In genomic region chr17:76685846-76686245, GRCh38 we compare ENCODE assay signal across 20 cellular contexts. TPM values are rescaled to one million over a fixed set of nuclear protein-coding genes. Genes with fewer than 3 reads are reported as not detected.
DNase-seq lines count a peak whose midpoint lies in the region; ATAC-seq and TF ChIP-seq lines count a peak whose summit lies in the region.
"Had no signal": no experiment of that assay in that cellular context is flagged by ENCODE, and none has a peak within 500 bp of the region (broad histone marks: within the 10 kb centered on the region; RNA-seq: fewer than 3 reads in every experiment).

No MANE protein-coding gene starts in this region.

- 25 to 55% (median 49%) methylated on average over 8 of the region's 8 CpGs for WGBS in heart left ventricle, 4 donors
- 71 to 87% methylated on average over 8 of the region's 8 CpGs for WGBS in thyroid gland, 2 donors

- peak in 2 of 4 donors; percentile 9 to 23 for ATAC-seq in heart left ventricle
- ATAC-seq in left lobe of liver = peak; percentile 28
- no peak for ATAC-seq in activated T-cell treated with anti-CD3 and anti-CD28 coated beads, Interleukin-2, amount 50 U/mL, for 72 hours (replicated peaks in 1 of 2)
- ATAC-seq in HG03571 (IDR thresholded peaks at IDR 0.05; ENCODE audit: unreplicated experiment) = no peak

- H3K27ac ChIP-seq in heart left ventricle = peak overlapping the region; percentile 10 to 99 (median 93)
- H3K27ac ChIP-seq in thyroid gland = peak overlapping the region; percentile 88 to 94 (median 93)

- no TSS peak for BruUV-seq in Calu3 (replicated peaks; lab: Mats Ljungman, UMichigan)

- DNase-seq in adipocyte (ENCODE audit: low read depth) (no peak), heart left ventricle (peak in 3 of 5 donors; percentile 61 to 76 (median 66)), left lobe of liver (ENCODE audit: low spot score) (no peak), thyroid gland (no peak), T-helper 2 cell (no peak), Calu3 (no peak)
- DNase-seq in activated T-cell treated with anti-CD3 and anti-CD28 coated beads, Interleukin-2, amount 50 U/mL, for 72 hours = no peak
- DNase-seq: BE2C, DMS 273 treated with DMSO at 0.1 percent for 48 hours, MM.1S, NCI-H1105 treated with DMSO at 0.1 percent for 48 hours, NCI-H187, NCI-H2171, NCI-H446 treated with DMSO at 0.1 percent for 48 hours, NCI-H748 treated with DMSO at 0.1 percent for 48 hours, Peyer's patch, SIG-M5 had no signal

- H3K9me3 Mint-ChIP-seq in activated T-cell treated with anti-CD3 and anti-CD28 coated beads, Interleukin-2, amount 50 U/mL, for 72 hours = no peaks in the 10 kb centered on the region
- H3K9me3 Mint-ChIP-seq in Calu3 (ENCODE audit: low read depth, unreplicated experiment) = no peaks in the 10 kb centered on the region

- peaks cover 7% of the 10 kb centered on the region for H3K4me1 Mint-ChIP-seq in activated T-cell treated with anti-CD3 and anti-CD28 coated beads, Interleukin-2, amount 50 U/mL, for 72 hours (ENCODE audit: low read depth)
- H3K4me1 Mint-ChIP-seq in Calu3 (ENCODE audit: low read depth, unreplicated experiment) = peaks cover 4% of the 10 kb centered on the region

- CTCF ChIA-PET in Calu3 (lab: Charles Lee) = interaction anchor here (1.0 kb wide), 1 partner anchor 15 kb away, joined by 3 read pairs; no protein-coding TSS in a partner anchor

- H3K4me3 ChIP-seq in adipocyte (ENCODE audit: low read length) = no peak overlapping the region
- no peak overlapping the region for H3K4me3 ChIP-seq in heart left ventricle
- no peak overlapping the region for H3K4me3 ChIP-seq in thyroid gland (replicated peaks in 1 of 3)
- H3K4me3 ChIP-seq: Peyer's patch had no signal

- peak in 1 of 12 donors; percentile 8 for TF ChIP-seq CTCF in heart left ventricle (IDR thresholded peaks at IDR 0.05)
- TF ChIP-seq CTCF in thyroid gland (IDR thresholded peaks at IDR 0.05) = no peak
- TF ChIP-seq CTCF in Calu3 (IDR thresholded peaks at IDR 0.05; ENCODE audit: unreplicated experiment) = no peak

- no peak overlapping the region for H3K27ac Mint-ChIP-seq in activated T-cell treated with anti-CD3 and anti-CD28 coated beads, Interleukin-2, amount 50 U/mL, for 72 hours
- H3K27ac Mint-ChIP-seq in Calu3 (ENCODE audit: unreplicated experiment) = no peak overlapping the region

- no peaks in the 10 kb centered on the region for H3K27me3 ChIP-seq in adipocyte (replicated peaks; ENCODE audit: control insufficient read depth, insufficient read depth, low read length)
- H3K27me3 ChIP-seq in heart left ventricle = no peaks in the 10 kb centered on the region
- H3K27me3 ChIP-seq in thyroid gland = no peaks in the 10 kb centered on the region
- H3K27me3 ChIP-seq: BE2C, Peyer's patch had no signal

- H3K9me3 ChIP-seq in adipocyte (ENCODE audit: control insufficient read depth, low read length) = no peaks in the 10 kb centered on the region
- H3K9me3 ChIP-seq in heart left ventricle = no peaks in the 10 kb centered on the region
- H3K9me3 ChIP-seq in thyroid gland = no peaks in the 10 kb centered on the region
- H3K9me3 ChIP-seq: BE2C, Peyer's patch had no signal

- peaks cover 21% of the 10 kb centered on the region for H3K36me3 ChIP-seq in adipocyte (ENCODE audit: control insufficient read depth, insufficient read depth, low read length, severe bottlenecking)
- peaks cover 0 to 42% (median 31%) of the 10 kb centered on the region in 9 donors for H3K36me3 ChIP-seq in heart left ventricle
- H3K36me3 ChIP-seq in thyroid gland = peaks cover 15 to 17% of the 10 kb centered on the region in 2 donors
- H3K36me3 ChIP-seq: Peyer's patch had no signal

- H3K27me3 Mint-ChIP-seq in activated T-cell treated with anti-CD3 and anti-CD28 coated beads, Interleukin-2, amount 50 U/mL, for 72 hours (ENCODE audit: low read depth) = no peaks in the 10 kb centered on the region
- H3K27me3 Mint-ChIP-seq in Calu3 (ENCODE audit: unreplicated experiment) = peaks cover 18% of the 10 kb centered on the region

- TF ChIP-seq POLR2A in heart left ventricle (IDR thresholded peaks at IDR 0.05) = peak in 1 of 2 donors; percentile 11
- no peak for TF ChIP-seq POLR2A in thyroid gland (IDR thresholded peaks at IDR 0.05)

- no peak overlapping the region for H3K4me3 Mint-ChIP-seq in activated T-cell treated with anti-CD3 and anti-CD28 coated beads, Interleukin-2, amount 50 U/mL, for 72 hours
- no peak overlapping the region for H3K4me3 Mint-ChIP-seq in Calu3 (ENCODE audit: low read depth, unreplicated experiment)

- H3K36me3 Mint-ChIP-seq in activated T-cell treated with anti-CD3 and anti-CD28 coated beads, Interleukin-2, amount 50 U/mL, for 72 hours (ENCODE audit: insufficient read depth in 2 of 2) = no peaks in the 10 kb centered on the region
- no peaks in the 10 kb centered on the region for H3K36me3 Mint-ChIP-seq in Calu3 (ENCODE audit: insufficient read depth, unreplicated experiment)

- H3K9ac ChIP-seq in adipocyte (ENCODE audit: low read length) = peak overlapping the region; percentile 31

- H3K4me1 ChIP-seq in adipocyte (ENCODE audit: control insufficient read depth, insufficient read depth, low read length) (peaks cover 59% of the 10 kb centered on the region), heart left ventricle (peaks cover 23 to 100% (median 93%) of the 10 kb centered on the region in 12 donors), thyroid gland (peaks cover 31 to 83% of the 10 kb centered on the region in 2 donors)

- intact Hi-C loops in heart left ventricle (cut with DNase I) (loop anchor here in 1 of 10 donors (10.0 kb wide), 2 partner anchors 49 to 131 kb away; partner anchors contain the start of genes MFSD11 and SRSF2), thyroid gland (cut with DNase I) (loop anchor here (10.0 kb wide), 1 partner anchor 161 kb away; no protein-coding TSS in a partner anchor), Calu3 (cut with micrococcal nuclease; ENCODE audit: unreplicated experiment) (no loop called here)

RNA-seq across cellular contexts. Expression of gene MXRA7, which starts 24.9 kb away (rescaled TPM):
- total RNA-seq in heart left ventricle = 100 to 1,000 TPM; 270 to 539 (median 466) TPM
- 100 to 1,000 TPM; 240 to 245 TPM for polyA plus RNA-seq in heart left ventricle
- 9.3 TPM for total RNA-seq in left lobe of liver
- 100 to 1,000 TPM; 362 to 576 (median 421) TPM for total RNA-seq in thyroid gland
- total RNA-seq in activated T-cell treated with anti-CD3 and anti-CD28 coated beads, Interleukin-2, amount 50 U/mL, for 72 hours = 10 to 100 TPM; 17.4 to 21.8 TPM
- total RNA-seq in Calu3 (2022) = 6.5 and 9.9 TPM in 2 replicates

RNA-seq across cellular contexts. Expression of gene JMJD6, which starts 40.6 kb away (rescaled TPM):
- 10 to 100 TPM; 32.4 to 67.0 (median 39.1) TPM for total RNA-seq in heart left ventricle
- polyA plus RNA-seq in heart left ventricle = 10 to 100 TPM; 30.1 to 75.6 TPM
- 11.3 TPM for total RNA-seq in left lobe of liver
- total RNA-seq in thyroid gland = 10 to 100 TPM; 12.2 to 24.2 (median 20.7) TPM
- 10 to 100 TPM; 56.5 to 67.2 TPM for total RNA-seq in activated T-cell treated with anti-CD3 and anti-CD28 coated beads, Interleukin-2, amount 50 U/mL, for 72 hours
- total RNA-seq in Calu3 (2022) = 60.8 and 62.1 TPM in 2 replicates

RNA-seq across cellular contexts. Expression of gene METTL23, which starts 40.8 kb away (rescaled TPM):
- total RNA-seq in heart left ventricle = 10 to 100 TPM; 22.1 to 33.7 (median 24.0) TPM
- polyA plus RNA-seq in heart left ventricle = 10 to 100 TPM; 23.8 to 26.4 TPM
- 17.5 TPM for total RNA-seq in left lobe of liver
- 10 to 100 TPM; 33.6 to 58.3 (median 51.3) TPM for total RNA-seq in thyroid gland
- 10 to 100 TPM; 25.4 to 30.7 TPM for total RNA-seq in activated T-cell treated with anti-CD3 and anti-CD28 coated beads, Interleukin-2, amount 50 U/mL, for 72 hours
- total RNA-seq in Calu3 (2022) = 56.1 and 58.1 TPM in 2 replicates

RNA-seq across cellular contexts. Expression of gene ST6GALNAC1, which starts 42.3 kb away (rescaled TPM):
- 10 to 100 TPM in 1 of 9 donors, 1 to 10 TPM in 8; 1.7 to 10.3 (median 3.5) TPM for total RNA-seq in heart left ventricle
- polyA plus RNA-seq in heart left ventricle = 1 to 10 TPM; 3.1 to 4.2 TPM
- 0.75 TPM for total RNA-seq in left lobe of liver
- 1 to 10 TPM in 2 of 4 donors, under 1 TPM in 2; 0.29 to 7.0 (median 1.1) TPM for total RNA-seq in thyroid gland
- total RNA-seq in activated T-cell treated with anti-CD3 and anti-CD28 coated beads, Interleukin-2, amount 50 U/mL, for 72 hours = 1 to 10 TPM in 1 of 2 donors, under 1 TPM in 1; 0.44 to 1.8 TPM
- 52.2 and 52.4 TPM in 2 replicates for total RNA-seq in Calu3 (2022)
- total RNA-seq: H4 had no signal
- polyA plus RNA-seq: AG04450 had no signal

RNA-seq across cellular contexts. Expression of gene SRSF2, which starts 51.3 kb away (rescaled TPM):
- total RNA-seq in heart left ventricle = 100 to 1,000 TPM in 3 of 9 donors, 10 to 100 TPM in 6; 67.0 to 155 (median 79.5) TPM
- 10 to 100 TPM; 69.1 to 88.6 TPM for polyA plus RNA-seq in heart left ventricle
- 78.1 TPM for total RNA-seq in left lobe of liver
- total RNA-seq in thyroid gland = 100 to 1,000 TPM; 269 to 614 (median 400) TPM
- total RNA-seq in activated T-cell treated with anti-CD3 and anti-CD28 coated beads, Interleukin-2, amount 50 U/mL, for 72 hours = 100 to 1,000 TPM; 260 to 275 TPM
- total RNA-seq in Calu3 (2022) = 238 and 241 TPM in 2 replicates

Comparison
In these comparisons a context has a peak if more than half of its experiments do, and no peak if none do; other contexts are left out.
1. DNase-seq: peak in heart left ventricle (3 of 5); none in adipocyte (single experiment), left lobe of liver (single experiment), thyroid gland (0 of 2), activated T-cell treated with anti-CD3 and anti-CD28 coated beads, Interleukin-2, amount 50 U/mL, for 72 hours (0 of 2), T-helper 2 cell (0 of 5) and Calu3 (single experiment).
2. RNA of gene MXRA7, which starts 24.9 kb away (total RNA-seq): 270 to 539 TPM in heart left ventricle and 362 to 576 TPM in thyroid gland; 17.4 to 21.8 TPM in activated T-cell treated with anti-CD3 and anti-CD28 coated beads, Interleukin-2, amount 50 U/mL, for 72 hours, 6.5 to 9.9 TPM in Calu3 and 9.3 TPM in left lobe of liver (single experiment); every median in the first group is over 10 times any median in the second.